In the genomic region with DNA sequence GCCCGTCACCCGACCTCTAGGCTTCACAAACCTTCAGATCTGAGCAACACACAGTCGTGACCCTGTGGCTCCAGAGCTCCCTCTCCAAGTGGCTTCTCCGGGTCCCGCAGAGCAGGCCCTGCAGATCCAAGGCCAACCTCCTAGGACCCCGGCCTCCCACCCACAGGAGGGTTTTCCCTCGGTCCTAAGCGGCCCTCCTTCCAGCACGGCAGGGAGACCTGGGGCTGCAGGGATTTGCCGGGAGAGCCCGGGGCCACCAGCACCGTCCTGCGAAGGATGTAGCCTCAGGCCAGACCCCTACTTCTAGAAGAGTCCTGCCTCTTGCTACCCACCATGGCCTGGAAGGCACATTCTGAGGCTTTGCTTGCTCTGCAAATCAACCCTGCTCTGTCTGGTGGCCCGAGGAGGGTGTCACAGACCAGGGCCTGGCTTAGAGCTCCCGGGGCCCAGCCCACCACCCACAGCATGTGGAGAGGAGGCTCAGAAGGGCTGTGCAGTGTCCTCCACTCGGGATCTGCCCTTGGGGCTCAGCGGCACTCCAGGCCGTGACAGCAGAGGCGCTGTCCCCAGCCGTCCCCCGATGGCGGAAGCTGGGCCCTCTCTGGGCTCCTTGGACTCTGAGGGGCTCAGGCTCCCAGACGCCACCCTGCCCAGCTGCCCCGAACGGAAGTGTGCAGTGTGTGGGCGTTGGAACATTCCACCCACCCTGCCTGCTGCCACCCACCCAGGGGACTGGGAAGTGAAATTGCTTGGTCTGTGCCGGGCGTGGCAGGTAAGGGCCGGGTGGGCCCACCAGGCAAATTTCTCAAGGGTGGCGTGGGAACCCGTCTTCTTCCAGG, we compare ENCODE assay signal across 1 cellular context.
TF ChIP-seq lines count a peak whose summit lies in the region.

No MANE protein-coding gene starts in this region.

TF ChIP-seq in K562, 482 proteins besides CTCF, POLR2A, EP300 and RAD21:
- no peak for TF ChIP-seq TAF1 (IDR thresholded peaks at IDR 0.05; ENCODE audit: control insufficient read depth, extremely low read depth, insufficient read depth, low read length, severe bottlenecking)
- TF ChIP-seq EGR1 (conservative IDR thresholded peaks at IDR 0.05) = peak; percentile 34
TF ChIP-seq in K562: peak in this region for 1.
